Comparison of ENCODE assay signal across 11 cellular contexts in the genomic region with DNA sequence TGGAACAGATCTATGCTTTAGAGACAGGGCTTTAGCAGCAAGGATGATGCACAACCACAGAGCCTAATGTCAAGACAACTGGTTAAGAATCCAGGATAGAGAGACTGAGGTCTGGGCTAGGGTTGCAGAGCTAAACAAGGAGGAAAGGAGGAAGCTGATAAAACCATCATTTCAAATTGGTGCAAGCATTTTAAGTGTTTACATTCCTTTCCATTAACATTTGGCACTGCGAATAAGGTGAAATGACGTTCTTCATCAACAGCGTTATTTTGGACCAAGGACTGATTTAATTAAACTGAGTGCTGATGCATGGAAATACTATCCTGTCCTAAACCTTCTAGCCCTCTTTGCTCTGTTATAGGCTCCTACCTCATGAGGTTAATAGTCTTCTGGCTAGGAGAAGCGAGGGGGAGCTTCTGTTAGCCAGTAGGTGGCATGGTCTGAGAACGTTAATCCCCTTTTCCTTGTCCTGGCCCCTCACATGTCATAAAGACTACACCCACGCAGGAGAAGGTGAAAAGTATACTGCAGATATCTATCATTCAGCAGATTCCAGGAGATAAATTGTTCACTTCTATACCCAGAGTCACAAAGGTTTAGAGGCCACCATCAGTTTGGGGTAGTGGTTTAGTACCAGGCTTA. TPM values are rescaled to one million over a fixed set of nuclear protein-coding genes. Genes with fewer than 3 reads are reported as not detected.
DNase-seq lines count a peak whose midpoint lies in the region; ATAC-seq, FAIRE-seq and TF ChIP-seq lines count a peak whose summit lies in the region.
"Had no signal": no experiment of that assay in that cellular context is flagged by ENCODE, and none has a peak within 500 bp of the region (broad histone marks: within the 10 kb centered on the region; RNA-seq: fewer than 3 reads in every experiment).

No MANE protein-coding gene starts in this region.

- H3K36me3 ChIP-seq in bronchial epithelial cell (ENCODE audit: control insufficient read depth, insufficient read depth, low read length) (no peaks in the 10 kb centered on the region), liver (ENCODE audit: control insufficient read depth in 4 of 4, insufficient read depth in 3 of 4, low read depth in 1 of 4, low read length in 3 of 4) (no peaks in the 10 kb centered on the region), tibial nerve (no peaks in the 10 kb centered on the region)
- H3K36me3 ChIP-seq: vagina had no signal

- POLR2A ChIA-PET in GM10248 (lab: Yijun Ruan, JAX), result no interaction called here

- no peaks in the 10 kb centered on the region for H3K4me1 ChIP-seq in liver (ENCODE audit: control insufficient read depth in 4 of 4, insufficient read depth in 4 of 4, low read length in 3 of 4)
- H3K4me1 ChIP-seq in tibial nerve, result no peaks in the 10 kb centered on the region
- H3K4me1 ChIP-seq: vagina had no signal

- peak; percentile 14 for TF ChIP-seq CTCF in GM10248 (IDR thresholded peaks at IDR 0.05; ENCODE audit: control extremely low read depth, extremely low read depth, low read depth, missing control alignments)
- TF ChIP-seq CTCF in bronchial epithelial cell (IDR thresholded peaks at IDR 0.05; ENCODE audit: insufficient read depth, low read length, severe bottlenecking), result peak; percentile 31
- peak; percentile 10 for TF ChIP-seq CTCF in liver (IDR thresholded peaks at IDR 0.05; ENCODE audit: low read depth, low read length, missing input control)
- no peak for TF ChIP-seq CTCF in tibial nerve (IDR thresholded peaks at IDR 0.05)

- no peak for TF ChIP-seq POLR2A in tibial nerve (IDR thresholded peaks at IDR 0.05)

- CTCF ChIA-PET in GM10248 (lab: Yijun Ruan, JAX), result interaction anchor here (1.0 to 1.8 kb wide), 3 partner anchors 8 to 284 kb away, joined by 3 to 10 read pairs (median 6); no protein-coding TSS in a partner anchor

- H3K27ac ChIP-seq in liver (ENCODE audit: low read depth in 1 of 2, low read length in 2 of 2) (no peak overlapping the region), tibial nerve (no peak overlapping the region), caudate nucleus (ENCODE audit: low read depth, low read length) (no peak overlapping the region)
- H3K27ac ChIP-seq: vagina had no signal

- no peak for FAIRE-seq in bronchial epithelial cell (lab: Jason Lieb, UNC)

- no peak overlapping the region for H3K9ac ChIP-seq in liver (ENCODE audit: low read depth in 1 of 2, low read length in 2 of 2)

- ATAC-seq in GM18511 (IDR thresholded peaks at IDR 0.05; ENCODE audit: unreplicated experiment), result no peak

- H3K27me3 ChIP-seq in bronchial epithelial cell (ENCODE audit: control insufficient read depth, insufficient read depth, low read length) (peaks cover 2% of the 10 kb centered on the region), liver (ENCODE audit: control insufficient read depth in 4 of 4, insufficient read depth in 4 of 4, low read length in 3 of 4) (peaks cover 0 to 3% (median 0%) of the 10 kb centered on the region in 4 donors), tibial nerve (no peaks in the 10 kb centered on the region)
- H3K27me3 ChIP-seq: vagina had no signal

- no peaks in the 10 kb centered on the region for H3K9me3 ChIP-seq in liver (ENCODE audit: control insufficient read depth in 4 of 4, low read length in 3 of 4)
- no peaks in the 10 kb centered on the region for H3K9me3 ChIP-seq in tibial nerve
- H3K9me3 ChIP-seq: vagina had no signal

- WGBS in liver, result 61% methylated on average over 6 of the region's 6 CpGs
- WGBS in tibial nerve, 2 donors, result 53 to 65% methylated on average over 6 of the region's 6 CpGs

- no peak for TF ChIP-seq EP300 in tibial nerve (IDR thresholded peaks at IDR 0.05)

- H3K4me3 ChIP-seq in bronchial epithelial cell (ENCODE audit: low read depth, low read length) (no peak overlapping the region), liver (ENCODE audit: low read depth in 1 of 3, low read length in 3 of 3) (no peak overlapping the region), tibial nerve (no peak overlapping the region)
- H3K4me3 ChIP-seq: vagina had no signal

- TF ChIP-seq RAD21 in liver (IDR thresholded peaks at IDR 0.05), result peak; percentile 36 to 44

- DNase-seq in GM10248 (ENCODE audit: extremely low spot score) (no peak), NCI-H69 (lab: John Stamatoyannopoulos, UW) (peak; percentile 50), bronchial epithelial cell (ENCODE audit: low read depth) (peak; percentile 35), T-helper 9 cell (no peak), tibial nerve (ENCODE audit: low spot score in 2 of 2) (no peak), caudate nucleus (lab: John Stamatoyannopoulos, UW) (no peak)
- DNase-seq: activated CD8-positive, alpha-beta memory T cell treated with anti-CD3 and anti-CD28 coated beads for 24 hours; hypothalamus had no signal

TF ChIP-seq in liver, 16 proteins besides CTCF, POLR2A, EP300 and RAD21:
- TF ChIP-seq ATF3 (IDR thresholded peaks at IDR 0.05) (no peak), JUND (IDR thresholded peaks at IDR 0.05) (no peak), GABPA (IDR thresholded peaks at IDR 0.05 in 1 of 2, conservative IDR thresholded peaks at IDR 0.05 in 1 of 2) (no peak), TAF1 (conservative IDR thresholded peaks at IDR 0.05) (no peak)
- TF ChIP-seq, protein P1, sequence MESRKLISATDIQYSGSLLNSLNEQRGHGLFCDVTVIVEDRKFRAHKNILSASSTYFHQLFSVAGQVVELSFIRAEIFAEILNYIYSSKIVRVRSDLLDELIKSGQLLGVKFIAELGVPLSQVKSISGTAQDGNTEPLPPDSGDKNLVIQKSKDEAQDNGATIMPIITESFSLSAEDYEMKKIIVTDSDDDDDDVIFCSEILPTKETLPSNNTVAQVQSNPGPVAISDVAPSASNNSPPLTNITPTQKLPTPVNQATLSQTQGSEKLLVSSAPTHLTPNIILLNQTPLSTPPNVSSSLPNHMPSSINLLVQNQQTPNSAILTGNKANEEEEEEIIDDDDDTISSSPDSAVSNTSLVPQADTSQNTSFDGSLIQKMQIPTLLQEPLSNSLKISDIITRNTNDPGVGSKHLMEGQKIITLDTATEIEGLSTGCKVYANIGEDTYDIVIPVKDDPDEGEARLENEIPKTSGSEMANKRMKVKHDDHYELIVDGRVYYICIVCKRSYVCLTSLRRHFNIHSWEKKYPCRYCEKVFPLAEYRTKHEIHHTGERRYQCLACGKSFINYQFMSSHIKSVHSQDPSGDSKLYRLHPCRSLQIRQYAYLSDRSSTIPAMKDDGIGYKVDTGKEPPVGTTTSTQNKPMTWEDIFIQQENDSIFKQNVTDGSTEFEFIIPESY (IDR thresholded peaks at IDR 0.05), result no peak

RNA-seq across cellular contexts. Expression of gene C1orf21, which starts 7.6 kb away (rescaled TPM):
- total RNA-seq in bronchial epithelial cell, result 10.3 and 13.4 TPM in 2 replicates
- total RNA-seq in liver, result 10 to 100 TPM in 1 of 2 donors, 1 to 10 TPM in 1; 2.3 to 21.3 TPM
- polyA plus RNA-seq in liver, result 10 to 100 TPM in 1 of 2 donors, 1 to 10 TPM in 1; 8.9 to 17.9 TPM
- 10 to 100 TPM; 30.6 to 61.7 (median 43.0) TPM for total RNA-seq in tibial nerve

Comparison
In these comparisons a context has a peak if more than half of its experiments do, and no peak if none do; other contexts are left out.
1. DNase-seq: peak in NCI-H69 (single experiment) and bronchial epithelial cell (single experiment); none in GM10248 (single experiment), T-helper 9 cell (single experiment), tibial nerve (0 of 2) and caudate nucleus (0 of 61).
2. CTCF ChIP-seq: peak in GM10248 (single experiment), bronchial epithelial cell (single experiment) and liver (single experiment); none in tibial nerve (0 of 5).